8 cellular contexts compared by ENCODE assay signal in the genomic region with DNA sequence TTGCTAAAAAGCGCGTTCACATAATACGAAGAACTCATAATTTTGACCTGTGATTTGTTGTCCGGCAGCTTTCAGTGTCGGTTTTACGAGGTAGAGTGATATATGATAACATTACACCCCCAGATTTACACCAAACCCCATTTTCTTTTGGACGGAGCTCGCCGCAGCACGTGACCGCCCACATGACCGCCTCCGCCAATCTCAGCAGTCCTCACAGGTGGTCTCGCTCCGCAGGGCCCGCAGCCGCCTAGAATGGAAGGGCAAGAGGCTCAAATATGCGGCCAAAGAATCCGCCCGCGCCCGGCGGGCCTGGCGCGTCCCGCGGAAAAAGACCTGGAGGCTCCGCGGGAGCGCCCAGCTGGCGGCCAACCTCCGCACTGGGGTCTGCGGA. TPM values are rescaled to one million over a fixed set of nuclear protein-coding genes. Genes with fewer than 3 reads are reported as not detected.
DNase-seq lines count a peak whose midpoint lies in the region; ATAC-seq and TF ChIP-seq lines count a peak whose summit lies in the region.

A gene (minus strand): TSS at position 168 of the 391 bp plus-strand sequence. CDS start 130 bp downstream, at position 38.

- peaks cover 37% of the 10 kb centered on the region for H3K36me3 Mint-ChIP-seq in effector memory CD8-positive, alpha-beta T cell (ENCODE audit: insufficient read depth)
- H3K36me3 Mint-ChIP-seq in neural crest cell (ENCODE audit: low read depth) = peaks cover 6% of the 10 kb centered on the region
- peaks cover 1% of the 10 kb centered on the region for H3K36me3 Mint-ChIP-seq in osteocyte (ENCODE audit: unreplicated experiment)

- H3K27me3 Mint-ChIP-seq in effector memory CD8-positive, alpha-beta T cell = peaks cover 83 to 96% of the 10 kb centered on the region in 2 donors
- H3K27me3 Mint-ChIP-seq in neural crest cell (ENCODE audit: low read depth) = peaks cover 97% of the 10 kb centered on the region
- peaks cover 88% of the 10 kb centered on the region for H3K27me3 Mint-ChIP-seq in osteocyte (ENCODE audit: unreplicated experiment)

- no peak for ATAC-seq in activated CD4-positive, CD25-positive, alpha-beta regulatory T cell treated with anti-CD3 and anti-CD28 coated beads, Interleukin-2, amount 50 U/mL, for 24 hours
- no peak for ATAC-seq in effector memory CD8-positive, alpha-beta T cell (replicated peaks)
- ATAC-seq in GM21737 (IDR thresholded peaks at IDR 0.05; ENCODE audit: unreplicated experiment) = no peak
- ATAC-seq in GM19397 (IDR thresholded peaks at IDR 0.05; ENCODE audit: unreplicated experiment) = no peak

- no peaks in the 10 kb centered on the region for H3K9me3 Mint-ChIP-seq in effector memory CD8-positive, alpha-beta T cell
- H3K9me3 Mint-ChIP-seq in neural crest cell (no peaks in the 10 kb centered on the region), osteocyte (ENCODE audit: unreplicated experiment) (peaks cover 7% of the 10 kb centered on the region)

- H3K4me3 Mint-ChIP-seq in effector memory CD8-positive, alpha-beta T cell = peak within 1 kb of the TSS; percentile 64 to 80
- H3K4me3 Mint-ChIP-seq in neural crest cell (peak within 1 kb of the TSS; percentile 95), osteocyte (ENCODE audit: unreplicated experiment) (no peak within 1 kb of the TSS)

- peak within 1 kb of the TSS in 1 of 2 donors; percentile 55 for H3K27ac Mint-ChIP-seq in effector memory CD8-positive, alpha-beta T cell
- H3K27ac Mint-ChIP-seq in neural crest cell (ENCODE audit: unreplicated experiment) = peak within 1 kb of the TSS; percentile 92
- no peak within 1 kb of the TSS for H3K27ac Mint-ChIP-seq in osteocyte (ENCODE audit: unreplicated experiment)

- TF ChIP-seq CTCF in neural crest cell (conservative IDR thresholded peaks at IDR 0.05) = no peak
- TF ChIP-seq CTCF in osteocyte (IDR thresholded peaks at IDR 0.05) = no peak

- H3K4me1 Mint-ChIP-seq in effector memory CD8-positive, alpha-beta T cell (ENCODE audit: low read depth in 2 of 2) = peaks cover 36 to 38% of the 10 kb centered on the region in 2 donors
- H3K4me1 Mint-ChIP-seq in neural crest cell = peaks cover 25% of the 10 kb centered on the region
- peaks cover 15% of the 10 kb centered on the region for H3K4me1 Mint-ChIP-seq in osteocyte (ENCODE audit: unreplicated experiment)

- DNase-seq in activated CD4-positive, CD25-positive, alpha-beta regulatory T cell treated with anti-CD3 and anti-CD28 coated beads, Interleukin-2, amount 50 U/mL, for 72 hours = peak; percentile 32
- peak; percentile 63 for DNase-seq in NCI-H446 treated with DMSO at 0.1 percent for 48 hours (lab: John Stamatoyannopoulos, UW)
- DNase-seq in effector memory CD8-positive, alpha-beta T cell = no peak
- DNase-seq in neural crest cell (ENCODE audit: low read depth, low spot score) = no peak
- DNase-seq in osteocyte (ENCODE audit: extremely low spot score, unreplicated experiment) = no peak

RNA-seq across cellular contexts. Expression of the gene that starts here (rescaled TPM):
- total RNA-seq in neural crest cell (7.1 and 8.8 TPM in 2 replicates), osteocyte (not detected in 2 replicates)

Comparison
In these comparisons a context has a peak if more than half of its experiments do, and no peak if none do; other contexts are left out.
1. DNase-seq: peak in activated CD4-positive, CD25-positive, alpha-beta regulatory T cell treated with anti-CD3 and anti-CD28 coated beads, Interleukin-2, amount 50 U/mL, for 72 hours (single experiment) and NCI-H446 treated with DMSO at 0.1 percent for 48 hours (single experiment); none in effector memory CD8-positive, alpha-beta T cell (0 of 3), neural crest cell (single experiment) and osteocyte (single experiment).